Comparison of ENCODE assay signal across 13 cellular contexts in the genomic region with DNA sequence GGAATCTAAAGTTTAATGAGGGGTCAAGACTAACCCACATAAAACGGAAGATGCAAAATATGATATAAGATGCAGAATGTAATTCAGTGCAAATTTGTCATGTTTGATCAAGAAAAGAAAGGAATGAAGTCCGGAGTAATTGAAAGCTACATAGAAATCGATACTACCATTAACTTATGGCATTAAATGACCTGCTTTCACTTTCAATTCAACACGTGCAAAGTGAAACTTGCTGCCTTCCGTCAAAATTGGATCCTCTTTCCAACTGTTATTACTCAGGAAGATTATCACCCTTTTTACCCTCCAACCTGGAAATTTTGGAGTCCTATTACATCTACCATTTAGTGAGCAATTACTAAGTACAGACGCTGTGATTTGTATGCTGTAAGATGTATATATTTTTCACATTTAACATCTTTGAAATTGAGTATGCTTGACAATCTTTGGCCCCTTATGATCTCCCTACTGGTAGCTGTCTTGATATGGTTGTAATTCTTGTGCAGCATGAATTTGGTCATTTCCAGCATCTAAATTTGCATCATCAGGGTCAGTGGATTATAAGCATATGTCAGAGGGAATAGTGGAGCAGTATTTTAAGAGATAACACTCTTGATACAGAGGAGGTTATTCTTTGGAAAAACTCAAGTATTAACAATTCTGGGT. TPM values are rescaled to one million over a fixed set of nuclear protein-coding genes. Genes with fewer than 3 reads are reported as not detected.
DNase-seq lines count a peak whose midpoint lies in the region; ATAC-seq, FAIRE-seq and TF ChIP-seq lines count a peak whose summit lies in the region.
"Had no signal": no experiment of that assay in that cellular context is flagged by ENCODE, and none has a peak within 500 bp of the region (broad histone marks: within the 10 kb centered on the region; RNA-seq: fewer than 3 reads in every experiment).

No MANE protein-coding gene starts in this region.

- H3K4me3 ChIP-seq in PC-3 (ENCODE audit: low read length) (peak overlapping the region; percentile 50), lower lobe of right lung (peak overlapping the region; percentile 17)

- H3K9me2 ChIP-seq in PC-3 (replicated peaks; ENCODE audit: low read length), result no peaks in the 10 kb centered on the region

- H2AFZ ChIP-seq in PC-3 (ENCODE audit: low read length), result peak overlapping the region; percentile 23; the same call in 1 of the 2 replicates

- H3K9me3 ChIP-seq in PC-3 (ENCODE audit: low read length) (no peaks in the 10 kb centered on the region), lower lobe of right lung (no peaks in the 10 kb centered on the region)

- intact Hi-C loops in PC-3 (cut with micrococcal nuclease) (no loop called here), lower lobe of right lung (cut with DNase I) (no loop called here)

- no peaks in the 10 kb centered on the region for H3K27me3 ChIP-seq in PC-3 (ENCODE audit: low read length)
- H3K27me3 ChIP-seq in lower lobe of right lung (ENCODE audit: low read depth), result no peaks in the 10 kb centered on the region

- H3K36me3 ChIP-seq in PC-3 (ENCODE audit: low read depth, low read length) (no peaks in the 10 kb centered on the region), lower lobe of right lung (no peaks in the 10 kb centered on the region)

- DNase-seq in H4 (ENCODE audit: low spot score), result peak; percentile 21
- DNase-seq in PC-3, result no peak
- no peak for DNase-seq in lower lobe of right lung
- DNase-seq in urothelium cell line (ENCODE audit: low spot score), result no peak
- no peak for DNase-seq in GM12891 (ENCODE audit: insufficient read length, low spot score)
- no peak for DNase-seq in GM19239 (ENCODE audit: insufficient read length, low spot score)
- no peak for DNase-seq in GM19240 (ENCODE audit: insufficient read length, low spot score)
- DNase-seq: amygdala, foreskin melanocyte, NCI-H1417, nephron progenitor cell had no signal

- TF ChIP-seq POLR2A in GM12891 (IDR thresholded peaks at IDR 0.05; ENCODE audit: low read depth, low read length), result no peak

- H3F3A ChIP-seq in PC-3 (ENCODE audit: low read length, unreplicated experiment), result no peaks in the 10 kb centered on the region

- no peak overlapping the region for H3K27ac ChIP-seq in PC-3 (ENCODE audit: low read length)
- no peak overlapping the region for H3K27ac ChIP-seq in lower lobe of right lung

- H3K4me1 ChIP-seq in PC-3 (ENCODE audit: insufficient read depth, low read length) (no peaks in the 10 kb centered on the region), lower lobe of right lung (no peaks in the 10 kb centered on the region)

- no peak for FAIRE-seq in urothelium cell line (lab: Jason Lieb, UNC)
- FAIRE-seq in GM12891 (lab: Jason Lieb, UNC), result no peak
- no peak for FAIRE-seq in GM19239 (lab: Jason Lieb, UNC)

- H3K9ac ChIP-seq in PC-3 (ENCODE audit: low read length), result no peak overlapping the region

- H4K20me1 ChIP-seq in PC-3 (ENCODE audit: low read length), result no peaks in the 10 kb centered on the region

- peak; percentile 71 for ATAC-seq in GM18502 (IDR thresholded peaks at IDR 0.05; ENCODE audit: poor library complexity, unreplicated experiment)
- ATAC-seq in PC-3, result no peak
- no peak for ATAC-seq in lower lobe of right lung

- POLR2A ChIA-PET in PC-3 (lab: Charles Lee; ENCODE audit: unreplicated experiment), result no interaction called here

- no TSS peak for BruUV-seq in PC-3 (replicated peaks; lab: Mats Ljungman, UMichigan)

- peak overlapping the region; percentile 65 for H3K4me2 ChIP-seq in PC-3 (ENCODE audit: low read length)

- CTCF ChIA-PET in PC-3 (lab: Charles Lee), result no interaction called here

- H3K79me2 ChIP-seq in PC-3 (ENCODE audit: low read length), result no peaks in the 10 kb centered on the region

- TF ChIP-seq CTCF in PC-3 (conservative IDR thresholded peaks at IDR 0.05; ENCODE audit: low read depth, low read length), result no peak
- TF ChIP-seq CTCF in lower lobe of right lung (IDR thresholded peaks at IDR 0.05), result no peak

TF ChIP-seq in GM12891, 5 proteins besides CTCF, POLR2A, EP300 and RAD21:
- TF ChIP-seq TAF1 (IDR thresholded peaks at IDR 0.05; ENCODE audit: low read depth, low read length), result no peak
- no peak for TF ChIP-seq PAX5 (IDR thresholded peaks at IDR 0.05; ENCODE audit: insufficient read depth, low read length, severe bottlenecking)
- TF ChIP-seq POU2F2 (IDR thresholded peaks at IDR 0.05; ENCODE audit: low read depth, low read length), result no peak
- TF ChIP-seq POLR2AphosphoS5 (IDR thresholded peaks at IDR 0.05; ENCODE audit: low read depth, low read length), result no peak
- TF ChIP-seq SPI1 (IDR thresholded peaks at IDR 0.05; ENCODE audit: low read depth, low read length), result no peak

RNA-seq across cellular contexts. Expression of a gene that starts 18.6 kb away (rescaled TPM):
- total RNA-seq in H4 (2014; rRNA removed; shearing (Covaris generic)), result not detected in 2 replicates
- not detected in 2 replicates for total RNA-seq in PC-3 (2014; rRNA removed)
- total RNA-seq in lower lobe of right lung, result not detected
- not detected for polyA plus RNA-seq in GM12891 (2012; ENCODE audit: low read depth, missing spikeins)
- total RNA-seq: T-helper 1 cell treated with Interleukin-12 subunit alpha and Interleukin-12 subunit beta and Interleukin-4 antibody, amounts not matched to agents 30 ng/mL and 1 ng/mL, for 36 hours had no signal
